Comparison of ENCODE assay signal across 7 cellular contexts in genomic region chr19:43934055-43934984, GRCh38. TPM values are rescaled to one million over a fixed set of nuclear protein-coding genes. Genes with fewer than 3 reads are reported as not detected.
DNase-seq lines count a peak whose midpoint lies in the region; ATAC-seq and TF ChIP-seq lines count a peak whose summit lies in the region.

No MANE protein-coding gene starts in this region.

- TF ChIP-seq CTCF in GM12875 (IDR thresholded peaks at IDR 0.05; ENCODE audit: borderline replicate concordance, insufficient read depth, low read depth, low read length) (no peak), omental fat pad (IDR thresholded peaks at IDR 0.05) (no peak)

- no peak for ATAC-seq in HG03457 (IDR thresholded peaks at IDR 0.05; ENCODE audit: unreplicated experiment)
- no peak for ATAC-seq in GM18517 (IDR thresholded peaks at IDR 0.05; ENCODE audit: unreplicated experiment)
- no peak for ATAC-seq in omental fat pad (ENCODE audit: low FRiP score)

- H3K4me1 ChIP-seq in NT2/D1 (ENCODE audit: insufficient read depth, insufficient read length), result no peaks in the 10 kb centered on the region
- H3K4me1 ChIP-seq in muscle layer of colon (ENCODE audit: insufficient read depth, low read length), result peaks cover 13% of the 10 kb centered on the region

- peak overlapping the region; percentile 91 for H3K4me3 ChIP-seq in GM12875 (ENCODE audit: low read depth, low read length)
- H3K4me3 ChIP-seq in NT2/D1 (ENCODE audit: insufficient read length, low read depth), result peak overlapping the region; percentile 81
- peak overlapping the region; percentile 78 for H3K4me3 ChIP-seq in muscle layer of colon (ENCODE audit: low read depth in 1 of 2, low read length in 2 of 2)

- peaks cover 38% of the 10 kb centered on the region for H3K36me3 ChIP-seq in NT2/D1 (ENCODE audit: insufficient read depth, insufficient read length, low read length)
- peaks cover 26% of the 10 kb centered on the region for H3K36me3 ChIP-seq in muscle layer of colon (ENCODE audit: insufficient read depth, low read length)

- DNase-seq in NT2/D1 (ENCODE audit: low read depth, low spot score) (no peak), dermis blood vessel endothelial cell (peak; percentile 17), omental fat pad (ENCODE audit: low spot score) (no peak)

- H3K9ac ChIP-seq in NT2/D1 (ENCODE audit: insufficient read length, low read depth) (peak overlapping the region; percentile 92), muscle layer of colon (ENCODE audit: low read length) (peak overlapping the region; percentile 73)

- H3K27me3 ChIP-seq in NT2/D1 (ENCODE audit: insufficient read depth, insufficient read length), result no peaks in the 10 kb centered on the region
- H3K27me3 ChIP-seq in muscle layer of colon (ENCODE audit: control insufficient read depth in 1 of 2, insufficient read depth in 2 of 2, low read length in 2 of 2), result no peaks in the 10 kb centered on the region

- H3K9me3 ChIP-seq in NT2/D1 (ENCODE audit: insufficient read depth, low read length), result no peaks in the 10 kb centered on the region
- H3K9me3 ChIP-seq in muscle layer of colon (ENCODE audit: low read length), result no peaks in the 10 kb centered on the region

- peak overlapping the region; percentile 84 for H3K27ac ChIP-seq in muscle layer of colon (ENCODE audit: low read depth, low read length)

RNA-seq across cellular contexts. Expression of gene ZNF45, which starts 0.8 kb away (rescaled TPM):
- total RNA-seq in dermis blood vessel endothelial cell (19.2 and 21.0 TPM in 2 replicates), omental fat pad (10 to 100 TPM in 2 of 4 donors, 1 to 10 TPM in 2; 5.4 to 17.2 (median 12.3) TPM)

RNA-seq across cellular contexts. Expression of gene ZNF221, which starts 16.7 kb away (rescaled TPM):
- total RNA-seq in dermis blood vessel endothelial cell (4.9 and 6.8 TPM in 2 replicates), omental fat pad (1 to 10 TPM; 2.2 to 6.8 (median 4.0) TPM)

RNA-seq across cellular contexts. Expression of gene ZNF155, which starts 49.7 kb away (rescaled TPM):
- 6.6 and 9.5 TPM in 2 replicates for total RNA-seq in dermis blood vessel endothelial cell
- total RNA-seq in omental fat pad, result 1 to 10 TPM; 5.0 to 8.2 (median 6.9) TPM

RNA-seq across cellular contexts. Expression of gene ZNF404, which starts 50.6 kb away (rescaled TPM):
- total RNA-seq in dermis blood vessel endothelial cell (0.51 and 1.5 TPM in 2 replicates), omental fat pad (1 to 10 TPM in 2 of 4 donors, under 1 TPM in 2; 0.63 to 2.0 (median 1.3) TPM)
